Comparison of ENCODE assay signal across 14 cellular contexts in genomic region chr14:34064349-34064748, GRCh38.
DNase-seq lines count a peak whose midpoint lies in the region; ATAC-seq and TF ChIP-seq lines count a peak whose summit lies in the region.
"Had no signal": no experiment of that assay in that cellular context is flagged by ENCODE, and none has a peak within 500 bp of the region (broad histone marks: within the 10 kb centered on the region; RNA-seq: fewer than 3 reads in every experiment).

No MANE protein-coding gene starts in this region.

- peaks cover 16% of the 10 kb centered on the region for H3K4me1 Mint-ChIP-seq in activated T-helper 2 cell treated with anti-CD3 and anti-CD28 coated beads, Interferon-gamma antibody, Interleukin-2, Interleukin-4, amounts not matched to agents 10 μg/mL and 5 μg/mL and 100 μg/mL, durations not matched to agents 14 hours and 24 hours and 36 hours (ENCODE audit: low read depth)

- DNase-seq in G401 (ENCODE audit: low spot score) (peak; percentile 39), body of pancreas (peak; percentile 17 to 32 (median 26)), Right ventricle myocardium inferior (ENCODE audit: missing footprints) (no peak), sciatic nerve (ENCODE audit: low spot score) (peak; percentile 80), RKO (ENCODE audit: low spot score) (no peak), NCI-H1417 treated with DMSO at 0.1 percent for 48 hours (lab: John Stamatoyannopoulos, UW) (no peak), NCI-H510A treated with DMSO at 0.1 percent for 48 hours (lab: John Stamatoyannopoulos, UW) (no peak)
- DNase-seq in activated T-helper 2 cell treated with anti-CD3 and anti-CD28 coated beads, Interferon-gamma antibody, Interleukin-2, Interleukin-4, amounts not matched to agents 10 μg/mL and 5 μg/mL and 100 μg/mL, durations not matched to agents 14 hours and 24 hours and 36 hours (ENCODE audit: low spot score) = no peak
- DNase-seq: activated CD8-positive, alpha-beta T cell treated with anti-CD3 and anti-CD28 coated beads for 36 hours; activated gamma-delta T cell; H7; lower lobe of right lung had no signal

- in situ Hi-C loops in G401 (cut with HindIII; ENCODE audit: low sequenced_read_pairs) = no loop called here

- no peak overlapping the region for H3K27ac ChIP-seq in body of pancreas
- H3K27ac ChIP-seq: lower lobe of right lung, SK-N-MC had no signal

- intact Hi-C loops in body of pancreas (cut with DNase I) (loop anchor here (10.0 kb wide), 1 partner anchor 110 kb away; the partner anchor contains the start of gene EGLN3), Right ventricle myocardium inferior (cut with DNase I) (no loop called here), sciatic nerve (cut with DNase I) (no loop called here)
- intact Hi-C loops in activated T-helper 2 cell treated with anti-CD3 and anti-CD28 coated beads, Interferon-gamma antibody, Interleukin-2, Interleukin-4, amounts not matched to agents 10 μg/mL and 5 μg/mL and 100 μg/mL, durations not matched to agents 14 hours and 24 hours and 36 hours (cut with micrococcal nuclease) = no loop called here

- WGBS in body of pancreas, 2 donors = 57 to 69% methylated on average over 4 of the region's 4 CpGs

- H3K27ac Mint-ChIP-seq in activated T-helper 2 cell treated with anti-CD3 and anti-CD28 coated beads, Interferon-gamma antibody, Interleukin-2, Interleukin-4, amounts not matched to agents 10 μg/mL and 5 μg/mL and 100 μg/mL, durations not matched to agents 14 hours and 24 hours and 36 hours = no peak overlapping the region
- H3K27ac Mint-ChIP-seq: activated CD8-positive, alpha-beta T cell treated with anti-CD3 and anti-CD28 coated beads for 36 hours had no signal

- H3K27me3 ChIP-seq in body of pancreas = no peaks in the 10 kb centered on the region
- H3K27me3 ChIP-seq: breast epithelium had no signal

- H3K36me3 Mint-ChIP-seq in activated T-helper 2 cell treated with anti-CD3 and anti-CD28 coated beads, Interferon-gamma antibody, Interleukin-2, Interleukin-4, amounts not matched to agents 10 μg/mL and 5 μg/mL and 100 μg/mL, durations not matched to agents 14 hours and 24 hours and 36 hours (ENCODE audit: low read depth) = peaks cover 7% of the 10 kb centered on the region

- no peak for TF ChIP-seq CTCF in body of pancreas (IDR thresholded peaks at IDR 0.05)

- no peak overlapping the region for H3K4me3 ChIP-seq in body of pancreas
- H3K4me3 ChIP-seq: breast epithelium, lower lobe of right lung, SK-N-MC had no signal

- no peak for TF ChIP-seq POLR2A in body of pancreas (IDR thresholded peaks at IDR 0.05)

- ATAC-seq in body of pancreas = no peak
- ATAC-seq in Right ventricle myocardium inferior = peak; percentile 17
- ATAC-seq in sciatic nerve = peak; percentile 72
- ATAC-seq: activated CD8-positive, alpha-beta T cell treated with anti-CD3 and anti-CD28 coated beads for 36 hours; lower lobe of right lung had no signal

- H3K4me1 ChIP-seq in body of pancreas = peaks cover 6% of the 10 kb centered on the region
- H3K4me1 ChIP-seq: breast epithelium had no signal

- H3K27me3 Mint-ChIP-seq in activated T-helper 2 cell treated with anti-CD3 and anti-CD28 coated beads, Interferon-gamma antibody, Interleukin-2, Interleukin-4, amounts not matched to agents 10 μg/mL and 5 μg/mL and 100 μg/mL, durations not matched to agents 14 hours and 24 hours and 36 hours (ENCODE audit: low read depth) = peaks cover 27% of the 10 kb centered on the region

- H3K4me3 Mint-ChIP-seq in activated T-helper 2 cell treated with anti-CD3 and anti-CD28 coated beads, Interferon-gamma antibody, Interleukin-2, Interleukin-4, amounts not matched to agents 10 μg/mL and 5 μg/mL and 100 μg/mL, durations not matched to agents 14 hours and 24 hours and 36 hours (ENCODE audit: low read depth) = no peak overlapping the region
- H3K4me3 Mint-ChIP-seq: activated CD8-positive, alpha-beta T cell treated with anti-CD3 and anti-CD28 coated beads for 36 hours had no signal

- no peaks in the 10 kb centered on the region for H3K36me3 ChIP-seq in body of pancreas (replicated peaks in 1 of 2; ENCODE audit: insufficient read depth in 1 of 2, low read depth in 2 of 2)
- H3K36me3 ChIP-seq: breast epithelium, lower lobe of right lung had no signal

- H3K9me3 Mint-ChIP-seq in activated T-helper 2 cell treated with anti-CD3 and anti-CD28 coated beads, Interferon-gamma antibody, Interleukin-2, Interleukin-4, amounts not matched to agents 10 μg/mL and 5 μg/mL and 100 μg/mL, durations not matched to agents 14 hours and 24 hours and 36 hours = peaks cover 11% of the 10 kb centered on the region
- H3K9me3 Mint-ChIP-seq: activated CD8-positive, alpha-beta T cell treated with anti-CD3 and anti-CD28 coated beads for 36 hours had no signal

- H3K9me3 ChIP-seq in body of pancreas = no peaks in the 10 kb centered on the region
- H3K9me3 ChIP-seq: breast epithelium, lower lobe of right lung had no signal

Comparison
In these comparisons a context has a peak if more than half of its experiments do, and no peak if none do; other contexts are left out.
1. DNase-seq: peak in G401 (single experiment), body of pancreas (4 of 4) and sciatic nerve (single experiment); none in Right ventricle myocardium inferior (single experiment), RKO (single experiment), NCI-H1417 treated with DMSO at 0.1 percent for 48 hours (single experiment), activated T-helper 2 cell treated with anti-CD3 and anti-CD28 coated beads, Interferon-gamma antibody, Interleukin-2, Interleukin-4, amounts not matched to agents 10 μg/mL and 5 μg/mL and 100 μg/mL, durations not matched to agents 14 hours and 24 hours and 36 hours (single experiment) and NCI-H510A treated with DMSO at 0.1 percent for 48 hours (single experiment).